Comparison of ENCODE assay signal across 24 cellular contexts in genomic region chr4:168707205-168707604, GRCh38.
A peak's percentile ranks its signal among the peaks of the same experiment; 100 is the strongest.
DNase-seq lines count a peak whose midpoint lies in the region; ATAC-seq and TF ChIP-seq lines count a peak whose summit lies in the region.
"Had no signal": no experiment of that assay in that cellular context is flagged by ENCODE, and none has a peak within 500 bp of the region (broad histone marks: within the 10 kb centered on the region; RNA-seq: fewer than 3 reads in every experiment).

No MANE protein-coding gene starts in this region.

- H3K4me2 ChIP-seq in PC-3 (ENCODE audit: low read length), result no peak overlapping the region
- H3K4me2 ChIP-seq in mammary epithelial cell (ENCODE audit: insufficient read depth, low read depth, low read length), result no peak overlapping the region
- no peak overlapping the region for H3K4me2 ChIP-seq in PC-9

- no peaks in the 10 kb centered on the region for H3K27me3 Mint-ChIP-seq in osteocyte (ENCODE audit: unreplicated experiment)
- H3K27me3 Mint-ChIP-seq: CD4-positive, alpha-beta memory T cell had no signal

- intact Hi-C loops in PC-3 (cut with micrococcal nuclease) (no loop called here), mammary epithelial cell (cut with micrococcal nuclease) (loop anchor here (5.0 kb wide), 2 partner anchors 75 to 525 kb away; no protein-coding TSS in a partner anchor), PC-9 (cut with micrococcal nuclease; ENCODE audit: unreplicated experiment) (no loop called here)

- H3K4me3 ChIP-seq in PC-3 (ENCODE audit: low read length) (no peak overlapping the region), mammary epithelial cell (replicated peaks in 1 of 3; ENCODE audit: insufficient read depth in 1 of 3, low read depth in 2 of 3, low read length in 3 of 3) (no peak overlapping the region), PC-9 (no peak overlapping the region)

- dilution Hi-C loops in mammary epithelial cell (cut with HindIII; ENCODE audit: low sequenced_read_pairs), result loop anchor here (5.0 kb wide), 1 partner anchor 75 kb away; no protein-coding TSS in a partner anchor

- H3K4me3 Mint-ChIP-seq in osteocyte (ENCODE audit: unreplicated experiment), result no peak overlapping the region
- H3K4me3 Mint-ChIP-seq: activated naive CD4-positive, alpha-beta T cell treated with anti-CD3 and anti-CD28 coated beads for 36 hours; activated T-cell treated with anti-CD3 and anti-CD28 coated beads, Interleukin-2, amount 50 U/mL, for 4 hours; CD4-positive, alpha-beta memory T cell; mesothelial cell of epicardium; nephron progenitor cell had no signal

- H3K9me2 ChIP-seq in PC-3 (replicated peaks; ENCODE audit: low read length), result no peaks in the 10 kb centered on the region
- H3K9me2 ChIP-seq in PC-9 (ENCODE audit: insufficient read depth), result no peaks in the 10 kb centered on the region

- H3F3A ChIP-seq in PC-3 (ENCODE audit: low read length, unreplicated experiment) (no peaks in the 10 kb centered on the region), PC-9 (ENCODE audit: insufficient read depth, low read depth) (no peaks in the 10 kb centered on the region)

- no peak for TF ChIP-seq CTCF in PC-3 (conservative IDR thresholded peaks at IDR 0.05; ENCODE audit: low read depth, low read length)
- TF ChIP-seq CTCF in mammary epithelial cell (conservative IDR thresholded peaks at IDR 0.05 in 1 of 2, IDR thresholded peaks at IDR 0.05 in 1 of 2; ENCODE audit: extremely low read depth in 1 of 2, insufficient read depth in 1 of 2, low read depth in 1 of 2, low read length in 2 of 2), result no peak
- no peak for TF ChIP-seq CTCF in osteocyte (IDR thresholded peaks at IDR 0.05)
- no peak for TF ChIP-seq CTCF in PC-9 (conservative IDR thresholded peaks at IDR 0.05)

- 45% methylated on average over 4 of the region's 4 CpGs for WGBS in mammary epithelial cell (ENCODE audit: low coverage, missing lambda C conversion rate)

- no peaks in the 10 kb centered on the region for H3K36me3 ChIP-seq in PC-3 (ENCODE audit: low read depth, low read length)
- H3K36me3 ChIP-seq in mammary epithelial cell (ENCODE audit: insufficient read depth, low read length), result no peaks in the 10 kb centered on the region
- H3K36me3 ChIP-seq in PC-9 (ENCODE audit: low read depth), result no peaks in the 10 kb centered on the region

- H3K9me3 ChIP-seq in PC-3 (ENCODE audit: low read length) (no peaks in the 10 kb centered on the region), mammary epithelial cell (replicated peaks; ENCODE audit: insufficient read depth, low read length) (no peaks in the 10 kb centered on the region), PC-9 (ENCODE audit: insufficient read depth, low read depth) (no peaks in the 10 kb centered on the region)

- H3K79me2 ChIP-seq in PC-3 (ENCODE audit: low read length), result no peaks in the 10 kb centered on the region
- H3K79me2 ChIP-seq in mammary epithelial cell (ENCODE audit: insufficient read depth, low read length), result no peaks in the 10 kb centered on the region
- H3K79me2 ChIP-seq in PC-9 (ENCODE audit: low read depth), result no peaks in the 10 kb centered on the region

- H3K4me1 ChIP-seq in PC-3 (ENCODE audit: insufficient read depth, low read length), result peaks cover 16% of the 10 kb centered on the region
- H3K4me1 ChIP-seq in mammary epithelial cell (ENCODE audit: insufficient read depth, low read length), result peaks cover 30% of the 10 kb centered on the region
- H3K4me1 ChIP-seq in PC-9 (replicated peaks; ENCODE audit: insufficient read depth), result no peaks in the 10 kb centered on the region

- H3K9ac ChIP-seq in PC-3 (ENCODE audit: low read length) (no peak overlapping the region), mammary epithelial cell (ENCODE audit: insufficient read depth, low read length) (no peak overlapping the region)

- DNase-seq in GM03348 (ENCODE audit: low spot score) (peak; percentile 27), PC-3 (peak; percentile 59), mammary epithelial cell (peak; percentile 59), osteocyte (ENCODE audit: extremely low spot score, unreplicated experiment) (no peak), PC-9 (no peak), LoVo (ENCODE audit: low spot score) (no peak)
- DNase-seq: activated CD4-positive, CD25-positive, alpha-beta regulatory T cell treated with anti-CD3 and anti-CD28 coated beads, Interleukin-2, amount 50 U/mL, for 72 hours; activated CD8-positive, alpha-beta memory T cell treated with anti-CD3 and anti-CD28 coated beads for 24 hours; activated naive CD4-positive, alpha-beta T cell treated with anti-CD3 and anti-CD28 coated beads for 36 hours; activated T-cell treated with anti-CD3 and anti-CD28 coated beads, Interleukin-2, amount 50 U/mL, for 4 hours; amygdala; CD4-positive, alpha-beta memory T cell; DMS153; foreskin keratinocyte; MV-4-11; NCI-H187; nephron progenitor cell; SW 1271 had no signal

- ATAC-seq in PC-3 (peak; percentile 79), GM19395 (IDR thresholded peaks at IDR 0.05; ENCODE audit: unreplicated experiment) (no peak), HG03520 (IDR thresholded peaks at IDR 0.05; ENCODE audit: unreplicated experiment) (no peak)
- ATAC-seq: activated T-cell treated with anti-CD3 and anti-CD28 coated beads, Interleukin-2, amount 50 U/mL, for 4 hours; foreskin keratinocyte; left lobe of liver; Right ventricle myocardium inferior; sciatic nerve had no signal

- H3K4me1 Mint-ChIP-seq in osteocyte (ENCODE audit: unreplicated experiment), result peaks cover 21% of the 10 kb centered on the region
- H3K4me1 Mint-ChIP-seq: CD4-positive, alpha-beta memory T cell had no signal

- no peaks in the 10 kb centered on the region for H3K27me3 ChIP-seq in PC-3 (ENCODE audit: low read length)
- H3K27me3 ChIP-seq in mammary epithelial cell (ENCODE audit: insufficient read depth, low read length), result no peaks in the 10 kb centered on the region
- no peaks in the 10 kb centered on the region for H3K27me3 ChIP-seq in PC-9 (ENCODE audit: insufficient read depth, low read depth)
- H3K27me3 ChIP-seq: foreskin keratinocyte had no signal

- H3K9me3 Mint-ChIP-seq in osteocyte (ENCODE audit: unreplicated experiment), result no peaks in the 10 kb centered on the region
- H3K9me3 Mint-ChIP-seq: activated naive CD4-positive, alpha-beta T cell treated with anti-CD3 and anti-CD28 coated beads for 36 hours; activated T-cell treated with anti-CD3 and anti-CD28 coated beads, Interleukin-2, amount 50 U/mL, for 4 hours; CD4-positive, alpha-beta memory T cell; mesothelial cell of epicardium; nephron progenitor cell had no signal

- no peak overlapping the region for H2AFZ ChIP-seq in PC-3 (ENCODE audit: low read length)
- peak overlapping the region; percentile 9 for H2AFZ ChIP-seq in mammary epithelial cell (ENCODE audit: low read depth, low read length)
- H2AFZ ChIP-seq in PC-9, result no peak overlapping the region

- CTCF ChIA-PET in PC-3 (lab: Charles Lee), result no interaction called here
- CTCF ChIA-PET in mammary epithelial cell (lab: Charles Lee; ENCODE audit: low non-redundant PET), result interaction anchor here (0.6 kb wide), 1 partner anchor 114 kb away, joined by 6 read pairs; no protein-coding TSS in a partner anchor
- CTCF ChIA-PET in PC-9 (lab: Charles Lee), result no interaction called here

- no peaks in the 10 kb centered on the region for H4K20me1 ChIP-seq in PC-3 (ENCODE audit: low read length)
- no peaks in the 10 kb centered on the region for H4K20me1 ChIP-seq in mammary epithelial cell (ENCODE audit: insufficient read depth, low read length)
- H4K20me1 ChIP-seq in PC-9 (ENCODE audit: insufficient read depth), result no peaks in the 10 kb centered on the region

- POLR2A ChIA-PET in PC-3 (lab: Charles Lee; ENCODE audit: unreplicated experiment) (no interaction called here), PC-9 (lab: Charles Lee; ENCODE audit: unreplicated experiment) (no interaction called here)

- H3K36me3 Mint-ChIP-seq in osteocyte (ENCODE audit: unreplicated experiment), result peaks cover 36% of the 10 kb centered on the region
- H3K36me3 Mint-ChIP-seq: CD4-positive, alpha-beta memory T cell had no signal

- H3K27ac Mint-ChIP-seq in osteocyte (ENCODE audit: unreplicated experiment), result peak overlapping the region; percentile 39
- H3K27ac Mint-ChIP-seq: activated naive CD4-positive, alpha-beta T cell treated with anti-CD3 and anti-CD28 coated beads for 36 hours; CD4-positive, alpha-beta memory T cell; mesothelial cell of epicardium; nephron progenitor cell had no signal

- H3K27ac ChIP-seq in PC-3 (ENCODE audit: low read length), result peak overlapping the region; percentile 62
- H3K27ac ChIP-seq in mammary epithelial cell (ENCODE audit: insufficient read depth, low read depth, low read length), result no peak overlapping the region
- no peak overlapping the region for H3K27ac ChIP-seq in PC-9
- H3K27ac ChIP-seq: foreskin keratinocyte had no signal

- BruUV-seq in PC-3 (replicated peaks; lab: Mats Ljungman, UMichigan) (no TSS peak), mammary epithelial cell (replicated peaks; lab: Mats Ljungman, UMichigan) (no TSS peak), PC-9 (replicated peaks; lab: Mats Ljungman, UMichigan) (no TSS peak)

- in situ Hi-C loops in mammary epithelial cell (cut with MboI; ENCODE audit: low sequenced_read_pairs in 2 of 2), result no loop called here

Comparison
In these comparisons a context has a peak if more than half of its experiments do, and no peak if none do; other contexts are left out.
1. DNase-seq: peak in GM03348 (single experiment), PC-3 (single experiment) and mammary epithelial cell (single experiment); none in osteocyte (single experiment), PC-9 (0 of 2) and LoVo (single experiment).